In genomic region chr10:78719276-78719675, GRCh38 we compare ENCODE assay signal across 25 cellular contexts.
"Had no signal": no experiment of that assay in that cellular context is flagged by ENCODE, and none has a peak within 500 bp of the region (broad histone marks: within the 10 kb centered on the region; RNA-seq: fewer than 3 reads in every experiment).

No MANE protein-coding gene starts in this region.

- H3K36me3 ChIP-seq: stomach, suprapubic skin, thoracic aorta, thyroid gland, tibial artery, tibial nerve, transverse colon, upper lobe of left lung, upper lobe of right lung, uterus, vagina had no signal

- H3K27me3 ChIP-seq: suprapubic skin, testis, thyroid gland, tibial artery, tibial nerve, upper lobe of left lung, upper lobe of right lung, uterus, vagina had no signal

- H3K27ac ChIP-seq: suprapubic skin, testis, thoracic aorta, thyroid gland, tibial artery, tibial nerve, upper lobe of left lung, upper lobe of right lung, uterus, vagina had no signal

- H3K4me3 ChIP-seq: stomach, suprapubic skin, testis, thoracic aorta, thyroid gland, tibial artery, tibial nerve, transverse colon, upper lobe of left lung, upper lobe of right lung, uterus, vagina had no signal

- H3K9me3 ChIP-seq: stomach, suprapubic skin, testis, thoracic aorta, thyroid gland, tibial artery, tibial nerve, transverse colon, upper lobe of left lung, upper lobe of right lung, uterus, vagina had no signal

- DNase-seq: stimulated activated CD4-positive, alpha-beta T cell treated with anti-CD3 and anti-CD28 coated beads, Interleukin-2, amount 100 ng/mL, for 48 hours; stimulated activated CD4-positive, alpha-beta T cell treated with anti-CD3 and anti-CD28 coated beads, Interleukin-4, amount 100 ng/mL, for 1 hour; stimulated activated CD4-positive, alpha-beta T cell treated with anti-CD3 and anti-CD28 coated beads, Interleukin-4, amount 100 ng/mL, for 24 hours; stimulated activated CD4-positive, alpha-beta T cell treated with anti-CD3 and anti-CD28 coated beads, Interleukin-4, amount 100 ng/mL, for 4 hours; stimulated activated CD8-positive, alpha-beta memory T cell treated with anti-CD3 and anti-CD28 coated beads, Interleukin-4, amount 100 ng/mL, for 48 hours; stimulated activated naive B cell treated with anti-CD40 and anti-IgM and Interleukin-4, amounts not matched to agents 10 μg/mL and 1 μg/mL and 100 μg/mL, for 72 hours; stimulated activated naive CD4-positive, alpha-beta T cell; stimulated activated naive CD4-positive, alpha-beta T cell treated with Interleukin-2 at 50 U/mL for 16 hours; stimulated activated naive CD8-positive, alpha-beta T cell treated with anti-CD3 and anti-CD28 coated beads, Interleukin-15, amount 100 ng/mL, for 72 hours; stimulated activated naive CD8-positive, alpha-beta T cell treated with anti-CD3 and anti-CD28 coated beads, Interleukin-15, Interleukin-2, amounts not matched to agents 100 U/mL and 50 U/mL, for 24 hours; stomach; testis; tibial artery; transverse colon; trophoblast cell; upper lobe of left lung; upper lobe of right lung; uterus had no signal

- H3K4me1 ChIP-seq: suprapubic skin, testis, transverse colon, upper lobe of left lung, upper lobe of right lung, uterus, vagina had no signal

- ATAC-seq: stimulated activated effector memory CD8-positive, alpha-beta T cell treated with anti-CD3 and anti-CD28 coated beads, Interleukin-12 subunit alpha, Interleukin-12 subunit beta, amount 100 ng/mL, for 72 hours; stimulated activated memory B cell treated with anti-CD40 and anti-IgM and Interleukin-4, amounts not matched to agents 10 μg/mL and 1 μg/mL and 100 μg/mL, for 72 hours; stimulated activated naive B cell treated with anti-CD40 and anti-IgM and Interleukin-4, amounts not matched to agents 10 μg/mL and 1 μg/mL and 100 μg/mL, for 72 hours; stimulated activated naive CD8-positive, alpha-beta T cell treated with anti-CD3 and anti-CD28 coated beads, Interleukin-15, amount 100 ng/mL, for 72 hours; stimulated activated naive CD8-positive, alpha-beta T cell treated with anti-CD3 and anti-CD28 coated beads, Interleukin-15, Interleukin-2, amounts not matched to agents 100 U/mL and 50 U/mL, for 24 hours; upper lobe of right lung had no signal
